ENCODE assay signal across 5 cellular contexts in the genomic region with DNA sequence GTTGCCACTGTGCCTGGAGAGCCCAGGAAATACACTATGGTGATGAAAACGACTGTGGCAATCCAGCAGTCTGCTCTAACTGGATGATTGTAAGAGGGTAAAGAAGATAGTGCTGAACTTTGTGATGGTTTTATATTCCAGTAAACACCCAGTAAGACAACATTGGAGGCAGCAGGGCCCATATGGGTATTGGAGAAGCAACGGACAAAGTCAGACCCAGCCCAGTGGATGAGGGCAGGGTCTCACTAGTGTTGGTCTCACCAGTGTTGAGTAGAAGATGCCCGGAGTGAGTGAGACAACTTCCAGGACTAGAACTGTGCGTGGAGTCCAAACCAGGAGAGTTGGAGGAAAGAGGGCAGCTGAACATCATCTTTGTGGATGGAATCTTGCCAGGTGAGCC.
"Had no signal": no experiment of that assay in that cellular context is flagged by ENCODE, and none has a peak within 500 bp of the region (broad histone marks: within the 10 kb centered on the region; RNA-seq: fewer than 3 reads in every experiment).

No MANE protein-coding gene starts in this region.

- H3K4me1 Mint-ChIP-seq: IgD-negative memory B cell had no signal

- H3K4me3 Mint-ChIP-seq: IgD-negative memory B cell had no signal

- DNase-seq: IMR-90 had no signal

- H3K27ac Mint-ChIP-seq: IgD-negative memory B cell had no signal

- H3K27me3 Mint-ChIP-seq: IgD-negative memory B cell had no signal

- H3K27ac ChIP-seq: HL-60 had no signal

- H3K36me3 Mint-ChIP-seq: IgD-negative memory B cell had no signal

- ATAC-seq: HepG2, K562 had no signal

- H3K4me3 ChIP-seq: K562 had no signal
